In genomic region chrX:120242807-120243206, GRCh38 we compare ENCODE assay signal across 19 cellular contexts.
"Had no signal": no experiment of that assay in that cellular context is flagged by ENCODE, and none has a peak within 500 bp of the region (broad histone marks: within the 10 kb centered on the region; RNA-seq: fewer than 3 reads in every experiment).

No MANE protein-coding gene starts in this region.

- ATAC-seq: activated CD8-positive, alpha-beta T cell treated with anti-CD3 and anti-CD28 coated beads for 36 hours; activated T-cell treated with anti-CD3 and anti-CD28 coated beads, Interleukin-2, amount 50 U/mL, for 4 hours; left lung; mucosa of descending colon; naive thymus-derived CD4-positive, alpha-beta T cell; WTC11 had no signal

- DNase-seq: activated CD4-positive, alpha-beta T cell treated with anti-CD3 and anti-CD28 coated beads for 4 hours; activated CD8-positive, alpha-beta T cell treated with anti-CD3 and anti-CD28 coated beads for 36 hours; activated effector memory CD4-positive, alpha-beta T cell treated with anti-CD3 and anti-CD28 coated beads, Interleukin-2, amount 50 U/mL, for 16 hours; activated T-cell treated with anti-CD3 and anti-CD28 coated beads, Interleukin-2, amount 50 U/mL, for 4 hours; caudate nucleus; esophagus squamous epithelium; hypothalamus; kidney; left lung; mucosa of descending colon; naive thymus-derived CD4-positive, alpha-beta T cell; pancreas; stimulated activated CD4-positive, alpha-beta T cell treated with anti-CD3 and anti-CD28 coated beads, Interleukin-12 subunit alpha, Interleukin-12 subunit beta, amount 100 ng/mL, for 4 hours; stimulated activated CD4-positive, alpha-beta T cell treated with anti-CD3 and anti-CD28 coated beads, Interleukin-2, amount 100 ng/mL, for 24 hours; stomach had no signal

- H3K36me3 Mint-ChIP-seq: WTC11 had no signal

- H3K27me3 Mint-ChIP-seq: activated CD8-positive, alpha-beta T cell treated with anti-CD3 and anti-CD28 coated beads for 36 hours; activated naive CD4-positive, alpha-beta T cell treated with anti-CD3 and anti-CD28 coated beads, Interleukin-2, amount 50 U/mL, for 24 hours; memory B cell had no signal

- H3K4me3 Mint-ChIP-seq: activated naive CD4-positive, alpha-beta T cell treated with anti-CD3 and anti-CD28 coated beads, Interleukin-2, amount 50 U/mL, for 24 hours; activated T-cell treated with anti-CD3 and anti-CD28 coated beads, Interleukin-2, amount 50 U/mL, for 4 hours; memory B cell had no signal

- FAIRE-seq: kidney, urothelium cell line had no signal

- H3K9me3 Mint-ChIP-seq: activated CD8-positive, alpha-beta T cell treated with anti-CD3 and anti-CD28 coated beads for 36 hours; activated naive CD4-positive, alpha-beta T cell treated with anti-CD3 and anti-CD28 coated beads, Interleukin-2, amount 50 U/mL, for 24 hours; activated T-cell treated with anti-CD3 and anti-CD28 coated beads, Interleukin-2, amount 50 U/mL, for 4 hours; memory B cell; WTC11 had no signal

- H3K27ac Mint-ChIP-seq: activated CD8-positive, alpha-beta T cell treated with anti-CD3 and anti-CD28 coated beads for 36 hours; activated naive CD4-positive, alpha-beta T cell treated with anti-CD3 and anti-CD28 coated beads, Interleukin-2, amount 50 U/mL, for 24 hours; memory B cell; naive thymus-derived CD4-positive, alpha-beta T cell; WTC11 had no signal
